Comparison of ENCODE assay signal across 8 cellular contexts in genomic region chr9:21801683-21802417, GRCh38. TPM values are rescaled to one million over a fixed set of nuclear protein-coding genes. Genes with fewer than 3 reads are reported as not detected.
DNase-seq lines count a peak whose midpoint lies in the region; ATAC-seq and TF ChIP-seq lines count a peak whose summit lies in the region.

No MANE protein-coding gene starts in this region.

- H3K27ac ChIP-seq in angular gyrus (ENCODE audit: low read depth, low read length) (peak overlapping the region; percentile 91), right atrium auricular region (peak overlapping the region; percentile 85 to 88)

- peak overlapping the region; percentile 65 to 87 for H3K4me3 ChIP-seq in right atrium auricular region

- H3K36me3 ChIP-seq in right atrium auricular region: no peaks in the 10 kb centered on the region

- ATAC-seq in GM18508 (IDR thresholded peaks at IDR 0.05; ENCODE audit: insufficient read depth, unreplicated experiment) (peak; percentile 20), HG03025 (IDR thresholded peaks at IDR 0.05; ENCODE audit: low FRiP score, unreplicated experiment) (peak; percentile 17)

- no peak for TF ChIP-seq CTCF in right atrium auricular region (IDR thresholded peaks at IDR 0.05)

- no peaks in the 10 kb centered on the region for H3K27me3 ChIP-seq in right atrium auricular region

- intact Hi-C loops in posterior vena cava (cut with DNase I): loop anchor here in 1 of 2 donors (10.0 kb wide), 1 partner anchor 193 kb away; the partner anchor contains the start of genes CDKN2A and CDKN2B-AS1

- DNase-seq in Ammon's horn (ENCODE audit: low spot score): peak; percentile 62
- peak; percentile 88 for DNase-seq in NCI-H526 treated with DMSO at 0.1 percent for 48 hours (lab: John Stamatoyannopoulos, UW)
- peak; percentile 72 for DNase-seq in right atrium auricular region (ENCODE audit: low spot score)
- peak; percentile 92 for DNase-seq in posterior vena cava (ENCODE audit: low spot score)
- DNase-seq in HuH-7 (ENCODE audit: low spot score): no peak

- H3K9me3 ChIP-seq in right atrium auricular region: no peaks in the 10 kb centered on the region

- peaks cover 0 to 35% of the 10 kb centered on the region in 2 donors for H3K4me1 ChIP-seq in right atrium auricular region

RNA-seq across cellular contexts. Expression of gene MTAP, which starts 0.6 kb away (rescaled TPM):
- total RNA-seq in right atrium auricular region: 10 to 100 TPM in 1 of 2 donors, 1 to 10 TPM in 1; 9.1 to 10.3 TPM
- 10 to 100 TPM; 28.1 to 33.0 TPM for total RNA-seq in posterior vena cava
